8 cellular contexts compared by ENCODE assay signal in the genomic region with DNA sequence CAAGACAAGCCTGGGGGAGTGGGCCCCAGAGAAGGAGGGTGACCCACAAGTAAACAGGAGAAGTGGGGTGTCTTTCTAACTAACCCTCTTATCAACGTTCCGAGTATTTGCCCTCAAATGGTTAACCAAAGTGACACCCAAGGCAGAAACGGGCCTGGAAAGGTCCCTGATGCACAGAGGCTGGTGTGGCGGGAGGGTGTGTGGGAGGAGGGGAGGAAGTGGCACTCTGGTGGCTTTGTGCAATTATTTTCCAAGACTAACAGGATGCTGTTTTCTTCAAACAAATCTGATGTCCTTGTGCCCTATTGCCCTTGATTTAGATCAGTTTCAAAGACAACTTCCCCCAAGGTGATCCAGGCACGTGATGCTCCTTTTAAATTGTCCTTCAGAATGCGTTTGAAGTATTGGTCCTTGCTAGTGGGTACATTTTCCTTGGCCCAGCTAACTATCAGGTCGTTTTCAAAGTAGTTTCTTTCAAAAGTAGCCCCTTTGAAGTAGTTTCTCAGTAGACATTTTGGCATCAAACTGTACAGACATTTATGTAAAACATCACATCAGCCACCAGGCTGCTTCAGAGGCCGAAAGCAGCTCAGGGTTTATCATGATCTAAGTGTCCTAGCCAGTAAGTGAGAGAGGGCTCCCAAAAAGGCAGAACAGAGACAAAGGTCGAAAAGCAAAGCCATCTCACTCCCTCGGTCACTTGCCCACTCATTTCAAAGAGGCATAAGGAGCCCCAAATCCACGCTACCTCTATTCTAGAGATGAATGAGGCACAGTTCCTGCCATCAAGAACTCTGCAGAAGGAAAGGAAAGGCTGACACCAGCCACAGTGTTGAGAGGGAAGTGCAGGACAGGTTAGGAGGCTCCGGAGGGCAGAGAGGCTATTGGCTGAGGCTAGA.
DNase-seq lines count a peak whose midpoint lies in the region; ATAC-seq and TF ChIP-seq lines count a peak whose summit lies in the region.

No MANE protein-coding gene starts in this region.

- H3F3A ChIP-seq in SK-N-SH (replicated peaks; ENCODE audit: insufficient read depth): no peaks in the 10 kb centered on the region

- CTCF ChIA-PET in CD4-positive, alpha-beta T cell (lab: Charles Lee): no interaction called here
- CTCF ChIA-PET in OCI-LY7 (lab: Charles Lee; ENCODE audit: unreplicated experiment): interaction anchor here (0.6 kb wide), 1 partner anchor 161 kb away, joined by 3 read pairs; no protein-coding TSS in a partner anchor
- CTCF ChIA-PET in SK-N-SH (lab: Yijun Ruan, JAX): interaction anchor here (1.2 to 1.4 kb wide), 2 partner anchors 28 kb away, joined by 3 to 4 read pairs; no protein-coding TSS in a partner anchor

- TF ChIP-seq RAD21 in SK-N-SH (IDR thresholded peaks at IDR 0.05; ENCODE audit: low read length): no peak

- no peak overlapping the region for H3K27ac ChIP-seq in CD4-positive, alpha-beta T cell (ENCODE audit: low read depth, low read length)
- H3K27ac ChIP-seq in OCI-LY7 (ENCODE audit: low read depth, low read length, poor library complexity, severe bottlenecking): peak overlapping the region; percentile 40
- H3K27ac ChIP-seq in neutrophil: peak overlapping the region; percentile 46
- H3K27ac ChIP-seq in SK-N-SH (ENCODE audit: low read depth in 2 of 2, low read length in 1 of 2): no peak overlapping the region

- TF ChIP-seq CTCF in CD4-positive, alpha-beta T cell (IDR thresholded peaks at IDR 0.05): no peak
- TF ChIP-seq CTCF in OCI-LY7 (conservative IDR thresholded peaks at IDR 0.05; ENCODE audit: low read length) (peak; percentile 12; the same call in 1 of the 2 replicates), neutrophil (IDR thresholded peaks at IDR 0.05) (no peak), SK-N-SH (IDR thresholded peaks at IDR 0.05) (no peak)

- 59% methylated on average over 12 of the region's 12 CpGs for WGBS in SK-N-SH (ENCODE audit: low lambda C conversion rate)

- H2AFZ ChIP-seq in OCI-LY7 (ENCODE audit: low read length): peak overlapping the region; percentile 85
- no peak overlapping the region for H2AFZ ChIP-seq in SK-N-SH (ENCODE audit: low read depth)

- H3K36me3 ChIP-seq in OCI-LY7 (ENCODE audit: insufficient read depth, low read length) (no peaks in the 10 kb centered on the region), neutrophil (no peaks in the 10 kb centered on the region), SK-N-SH (replicated peaks in 1 of 2; ENCODE audit: control insufficient read depth in 1 of 2, insufficient read depth in 2 of 2, low read length in 1 of 2) (no peaks in the 10 kb centered on the region)

- peaks cover 69% of the 10 kb centered on the region for H3K4me1 ChIP-seq in OCI-LY7 (ENCODE audit: insufficient read depth, low read length, poor library complexity, severe bottlenecking)
- peaks cover 52 to 65% of the 10 kb centered on the region in 2 experiments for H3K4me1 ChIP-seq in neutrophil (ENCODE audit: control insufficient read depth in 1 of 2, insufficient read depth in 1 of 2, low read depth in 1 of 2, low read length in 1 of 2)
- peaks cover 7 to 21% of the 10 kb centered on the region in 2 experiments; a peak in 3 of 4 replicates for H3K4me1 ChIP-seq in SK-N-SH (ENCODE audit: control insufficient read depth in 1 of 2, insufficient read depth in 2 of 2, low read depth in 1 of 2, low read length in 1 of 2)

- POLR2A ChIA-PET in CD4-positive, alpha-beta T cell (lab: Charles Lee): interaction anchor here (0.5 to 1.3 kb wide), 2 partner anchors 307 to 371 kb away, joined by 3 to 4 read pairs; partner anchors contain the start of gene ID2
- POLR2A ChIA-PET in OCI-LY7 (lab: Charles Lee): interaction anchor here (0.6 to 2.0 kb wide), 10 partner anchors 9 to 505 kb away, joined by 3 to 8 read pairs (median 3); partner anchors contain the start of gene ID2
- POLR2A ChIA-PET in SK-N-SH (lab: Yijun Ruan, JAX): no interaction called here

- H3K9me3 Mint-ChIP-seq in CD4-positive, alpha-beta T cell: no peaks in the 10 kb centered on the region
- H3K9me3 Mint-ChIP-seq in activated T-helper 17 cell treated with anti-CD3 and anti-CD28 coated beads, Interleukin-2, amount 50 U/mL, for 72 hours: no peaks in the 10 kb centered on the region

- H3K79me2 ChIP-seq in OCI-LY7 (ENCODE audit: insufficient read depth, low read depth, low read length): no peaks in the 10 kb centered on the region
- H3K79me2 ChIP-seq in SK-N-SH (ENCODE audit: insufficient read depth): no peaks in the 10 kb centered on the region

- H3K9me3 ChIP-seq in CD4-positive, alpha-beta T cell (ENCODE audit: control insufficient read depth, low read length): no peaks in the 10 kb centered on the region
- H3K9me3 ChIP-seq in OCI-LY7 (ENCODE audit: low read length) (no peaks in the 10 kb centered on the region), neutrophil (no peaks in the 10 kb centered on the region), SK-N-SH (no peaks in the 10 kb centered on the region)

- no peaks in the 10 kb centered on the region for H3K27me3 ChIP-seq in CD4-positive, alpha-beta T cell (ENCODE audit: control insufficient read depth, insufficient read depth, low read length)
- H3K27me3 ChIP-seq in neutrophil (no peaks in the 10 kb centered on the region), SK-N-SH (ENCODE audit: insufficient read depth) (no peaks in the 10 kb centered on the region)

- peak; percentile 64 for ATAC-seq in CD4-positive, alpha-beta T cell (ENCODE audit: poor library complexity)
- ATAC-seq in activated T-helper 17 cell treated with anti-CD3 and anti-CD28 coated beads, Interleukin-2, amount 50 U/mL, for 72 hours (replicated peaks): peak; percentile 65

- intact Hi-C loops in CD4-positive, alpha-beta T cell (cut with DNase I, micrococcal nuclease): no loop called here
- intact Hi-C loops in OCI-LY7 (cut with micrococcal nuclease; ENCODE audit: unreplicated experiment): loop anchor here (5.0 kb wide), 1 partner anchor 316 kb away; no protein-coding TSS in a partner anchor

- H4K20me1 ChIP-seq in OCI-LY7 (ENCODE audit: insufficient read depth, low read length): no peaks in the 10 kb centered on the region
- H4K20me1 ChIP-seq in SK-N-SH (ENCODE audit: insufficient read depth): no peaks in the 10 kb centered on the region

- BruUV-seq in OCI-LY7 (replicated peaks; lab: Mats Ljungman, UMichigan): no TSS peak

- no peak overlapping the region for H3K4me3 Mint-ChIP-seq in CD4-positive, alpha-beta T cell
- H3K4me3 Mint-ChIP-seq in activated T-helper 17 cell treated with anti-CD3 and anti-CD28 coated beads, Interleukin-2, amount 50 U/mL, for 72 hours: peak overlapping the region; percentile 75

- no peaks in the 10 kb centered on the region for H3K36me3 Mint-ChIP-seq in CD4-positive, alpha-beta T cell (ENCODE audit: low read depth)
- H3K36me3 Mint-ChIP-seq in activated T-helper 17 cell treated with anti-CD3 and anti-CD28 coated beads, Interleukin-2, amount 50 U/mL, for 72 hours (ENCODE audit: low read depth): no peaks in the 10 kb centered on the region

- H3K9me2 ChIP-seq in OCI-LY7 (ENCODE audit: insufficient read depth, low read length) (no peaks in the 10 kb centered on the region), SK-N-SH (no peaks in the 10 kb centered on the region)

- H3K4me3 ChIP-seq in OCI-LY7 (ENCODE audit: low read depth, low read length, poor library complexity, severe bottlenecking): no peak overlapping the region
- no peak overlapping the region for H3K4me3 ChIP-seq in neutrophil (ENCODE audit: low read depth in 1 of 2, low read length in 1 of 2)
- H3K4me3 ChIP-seq in SK-N-SH (ENCODE audit: low read depth in 2 of 2, low read length in 1 of 2): no peak overlapping the region

- no peaks in the 10 kb centered on the region for H3K27me3 Mint-ChIP-seq in CD4-positive, alpha-beta T cell
- H3K27me3 Mint-ChIP-seq in activated T-helper 17 cell treated with anti-CD3 and anti-CD28 coated beads, Interleukin-2, amount 50 U/mL, for 72 hours: peaks cover 4% of the 10 kb centered on the region

- no peak for TF ChIP-seq EP300 in SK-N-SH (IDR thresholded peaks at IDR 0.05; ENCODE audit: borderline replicate concordance in 1 of 2, low read depth in 1 of 2, low read length in 1 of 2)

- H3K27ac Mint-ChIP-seq in CD4-positive, alpha-beta T cell: peak overlapping the region; percentile 45
- H3K27ac Mint-ChIP-seq in activated T-helper 17 cell treated with anti-CD3 and anti-CD28 coated beads, Interleukin-2, amount 50 U/mL, for 72 hours: peak overlapping the region; percentile 92

- DNase-seq in CD4-positive, alpha-beta T cell: peak in 5 of 10 experiments; percentile 9 to 36 (median 15)
- peak; percentile 58 for DNase-seq in OCI-LY7 (ENCODE audit: low spot score)
- no peak for DNase-seq in NCI-H524 (lab: John Stamatoyannopoulos, UW)
- no peak for DNase-seq in cortex of kidney (lab: John Stamatoyannopoulos, UW)
- DNase-seq in NCI-H748 (lab: John Stamatoyannopoulos, UW; ENCODE audit: unreplicated experiment): no peak
- DNase-seq in SK-N-SH: no peak

- H3K4me2 ChIP-seq in OCI-LY7 (ENCODE audit: low read length) (peak overlapping the region; percentile 36), SK-N-SH (no peak overlapping the region)

- H3K9ac ChIP-seq in SK-N-SH: no peak overlapping the region

- H3K4me1 Mint-ChIP-seq in CD4-positive, alpha-beta T cell (ENCODE audit: low read depth): peaks cover 49% of the 10 kb centered on the region
- H3K4me1 Mint-ChIP-seq in activated T-helper 17 cell treated with anti-CD3 and anti-CD28 coated beads, Interleukin-2, amount 50 U/mL, for 72 hours: peaks cover 62% of the 10 kb centered on the region

TF ChIP-seq in SK-N-SH, 30 proteins besides CTCF, POLR2A, EP300 and RAD21 (continues in another document):
- TF ChIP-seq ELF1 (IDR thresholded peaks at IDR 0.05) (no peak), MXI1 (IDR thresholded peaks at IDR 0.05; ENCODE audit: low read depth, low read length) (no peak), TEAD4 (IDR thresholded peaks at IDR 0.05; ENCODE audit: borderline replicate concordance, insufficient read depth) (no peak), GABPA (IDR thresholded peaks at IDR 0.05; ENCODE audit: low read depth) (no peak), RFX5 (IDR thresholded peaks at IDR 0.05; ENCODE audit: low read length) (no peak), TCF12 (IDR thresholded peaks at IDR 0.05) (no peak)
- TF ChIP-seq, protein P1, sequence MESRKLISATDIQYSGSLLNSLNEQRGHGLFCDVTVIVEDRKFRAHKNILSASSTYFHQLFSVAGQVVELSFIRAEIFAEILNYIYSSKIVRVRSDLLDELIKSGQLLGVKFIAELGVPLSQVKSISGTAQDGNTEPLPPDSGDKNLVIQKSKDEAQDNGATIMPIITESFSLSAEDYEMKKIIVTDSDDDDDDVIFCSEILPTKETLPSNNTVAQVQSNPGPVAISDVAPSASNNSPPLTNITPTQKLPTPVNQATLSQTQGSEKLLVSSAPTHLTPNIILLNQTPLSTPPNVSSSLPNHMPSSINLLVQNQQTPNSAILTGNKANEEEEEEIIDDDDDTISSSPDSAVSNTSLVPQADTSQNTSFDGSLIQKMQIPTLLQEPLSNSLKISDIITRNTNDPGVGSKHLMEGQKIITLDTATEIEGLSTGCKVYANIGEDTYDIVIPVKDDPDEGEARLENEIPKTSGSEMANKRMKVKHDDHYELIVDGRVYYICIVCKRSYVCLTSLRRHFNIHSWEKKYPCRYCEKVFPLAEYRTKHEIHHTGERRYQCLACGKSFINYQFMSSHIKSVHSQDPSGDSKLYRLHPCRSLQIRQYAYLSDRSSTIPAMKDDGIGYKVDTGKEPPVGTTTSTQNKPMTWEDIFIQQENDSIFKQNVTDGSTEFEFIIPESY (IDR thresholded peaks at IDR 0.05; ENCODE audit: borderline replicate concordance, low read depth): no peak

Comparison
In these comparisons a context has a peak if more than half of its experiments do, and no peak if none do; other contexts are left out.
1. H3K27ac ChIP-seq: peak in OCI-LY7 (single experiment) and neutrophil (single experiment); none in CD4-positive, alpha-beta T cell (single experiment) and SK-N-SH (0 of 2).